In the genomic region with DNA sequence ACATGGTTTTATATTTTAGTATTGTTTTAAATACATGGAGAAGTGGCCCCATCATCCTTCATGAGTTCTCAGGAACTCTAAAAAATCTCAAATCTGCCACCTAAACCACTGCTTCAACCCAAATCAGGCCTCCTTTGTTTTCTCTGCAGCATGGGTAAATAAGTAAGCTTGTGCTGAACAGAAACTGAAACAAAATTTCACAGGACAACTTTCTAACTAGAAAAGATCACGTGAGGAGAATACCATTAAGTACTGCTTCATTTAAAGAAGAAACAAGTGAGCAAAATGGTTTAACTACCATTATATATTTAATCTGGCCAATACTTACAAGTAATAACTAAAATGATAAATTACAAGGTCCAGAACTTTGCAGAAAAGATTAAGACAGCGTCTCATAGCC, we compare ENCODE assay signal across 8 cellular contexts. TPM values are rescaled to one million over a fixed set of nuclear protein-coding genes. Genes with fewer than 3 reads are reported as not detected.
DNase-seq lines count a peak whose midpoint lies in the region; ATAC-seq and TF ChIP-seq lines count a peak whose summit lies in the region.

No MANE protein-coding gene starts in this region.

- no peaks in the 10 kb centered on the region for H3K27me3 ChIP-seq in thymus (ENCODE audit: control insufficient read depth, insufficient read depth)

- no peak overlapping the region for H3K27ac ChIP-seq in thymus (ENCODE audit: low read depth)

- TF ChIP-seq CTCF in epithelial cell of esophagus (IDR thresholded peaks at IDR 0.05; ENCODE audit: insufficient read depth, low read depth, low read length, missing control alignments) = no peak

- H3K4me1 ChIP-seq in thymus (ENCODE audit: control insufficient read depth, insufficient read depth, low read length) = peaks cover 3% of the 10 kb centered on the region

- H3K4me3 ChIP-seq in Jurkat, Clone E6-1 (ENCODE audit: low read length) = peak overlapping the region; percentile 76
- H3K4me3 ChIP-seq in epithelial cell of esophagus (ENCODE audit: low read length) = peak overlapping the region; percentile 71
- peak overlapping the region; percentile 100 for H3K4me3 ChIP-seq in thymus (ENCODE audit: low read length)

- ATAC-seq in GM18498 (IDR thresholded peaks at IDR 0.05; ENCODE audit: unreplicated experiment) (peak; percentile 49), GM21526 (IDR thresholded peaks at IDR 0.05; ENCODE audit: low FRiP score, unreplicated experiment) (peak; percentile 48)

- WGBS in thymus = 5% methylated on average over 2 of the region's 2 CpGs

- peak; percentile 70 for DNase-seq in Jurkat, Clone E6-1 (ENCODE audit: low read depth, low spot score)
- no peak for DNase-seq in epithelial cell of esophagus (ENCODE audit: low read depth)
- DNase-seq in NCI-H2107 (lab: John Stamatoyannopoulos, UW) = no peak
- DNase-seq in NCI-H1417 treated with DMSO at 0.1 percent for 48 hours (lab: John Stamatoyannopoulos, UW) = no peak
- DNase-seq in ecto neural progenitor cell (ENCODE audit: low spot score) = no peak

- H3K36me3 ChIP-seq in thymus (ENCODE audit: control insufficient read depth, insufficient read depth) = peaks cover 11% of the 10 kb centered on the region

- peaks cover 1% of the 10 kb centered on the region for H3K9me3 ChIP-seq in thymus (ENCODE audit: control insufficient read depth)

RNA-seq across cellular contexts. Expression of a gene that starts 2.5 kb away (rescaled TPM):
- 4.0 TPM for polyA plus RNA-seq in Jurkat, Clone E6-1 (2012; ENCODE audit: insufficient read depth, insufficient read length)
- polyA plus RNA-seq in thymus = 23.7 TPM

RNA-seq across cellular contexts. Expression of a gene that starts 39.6 kb away (rescaled TPM):
- not detected for polyA plus RNA-seq in Jurkat, Clone E6-1 (2012; ENCODE audit: insufficient read depth, insufficient read length)
- polyA plus RNA-seq in thymus = 0.14 TPM
